13 cellular contexts compared by ENCODE assay signal in genomic region chr2:213220967-213221603, GRCh38.
A peak's percentile ranks its signal among the peaks of the same experiment; 100 is the strongest.
DNase-seq lines count a peak whose midpoint lies in the region; ATAC-seq and TF ChIP-seq lines count a peak whose summit lies in the region.
"Had no signal": no experiment of that assay in that cellular context is flagged by ENCODE, and none has a peak within 500 bp of the region (broad histone marks: within the 10 kb centered on the region; RNA-seq: fewer than 3 reads in every experiment).

No MANE protein-coding gene starts in this region.

- H3K9me3 ChIP-seq in Panc1 (ENCODE audit: control insufficient read depth, insufficient read depth, low read depth, low read length) = no peaks in the 10 kb centered on the region
- no peaks in the 10 kb centered on the region for H3K9me3 ChIP-seq in psoas muscle
- H3K9me3 ChIP-seq: esophagus squamous epithelium, SJSA1 had no signal

- H3K4me1 Mint-ChIP-seq in activated naive CD4-positive, alpha-beta T cell treated with anti-CD3 and anti-CD28 coated beads for 36 hours (ENCODE audit: low read depth) = no peaks in the 10 kb centered on the region

- H3K36me3 ChIP-seq in GM06990 (ENCODE audit: control insufficient read depth, insufficient read depth, low read length) (no peaks in the 10 kb centered on the region), Panc1 (ENCODE audit: control insufficient read depth, insufficient read depth, low read length) (no peaks in the 10 kb centered on the region), psoas muscle (ENCODE audit: insufficient read depth in 1 of 2, low read depth in 1 of 2) (no peaks in the 10 kb centered on the region)
- H3K36me3 ChIP-seq: esophagus squamous epithelium, SJSA1 had no signal

- peaks cover 11% of the 10 kb centered on the region for H3K27me3 Mint-ChIP-seq in activated naive CD4-positive, alpha-beta T cell treated with anti-CD3 and anti-CD28 coated beads for 36 hours (ENCODE audit: low read depth)

- no peak overlapping the region for H3K27ac ChIP-seq in Panc1 (ENCODE audit: low read length)
- H3K27ac ChIP-seq in psoas muscle = no peak overlapping the region
- H3K27ac ChIP-seq: esophagus squamous epithelium, SJSA1 had no signal

- H3K4me1 ChIP-seq in Panc1 (ENCODE audit: control insufficient read depth, insufficient read depth, low read length) (no peaks in the 10 kb centered on the region), psoas muscle (no peaks in the 10 kb centered on the region)

- H3K4me3 ChIP-seq in GM06990 (replicated peaks; ENCODE audit: low read depth, low read length) = no peak overlapping the region
- H3K4me3 ChIP-seq in Panc1 (ENCODE audit: low read depth in 2 of 2, low read length in 2 of 2) = no peak overlapping the region
- H3K4me3 ChIP-seq in psoas muscle = no peak overlapping the region
- H3K4me3 ChIP-seq: esophagus squamous epithelium, SJSA1, smooth muscle cell had no signal

- in situ Hi-C loops in Panc1 (cut with HindIII; ENCODE audit: low pct_unique_long_range_greater_than_20kb, low sequenced_read_pairs) = no loop called here

- POLR2A ChIA-PET in Panc1 (lab: Charles Lee) = no interaction called here

- DNase-seq in GM06990 (ENCODE audit: extremely low read depth, insufficient read length) (no peak), Panc1 (ENCODE audit: low read depth, low spot score) (no peak), NCI-H446 treated with DMSO at 0.1 percent for 48 hours (lab: John Stamatoyannopoulos, UW) (no peak), psoas muscle (no peak)
- DNase-seq in activated naive CD4-positive, alpha-beta T cell treated with anti-CD3 and anti-CD28 coated beads for 36 hours = no peak
- no peak for DNase-seq in activated CD4-positive, CD25-positive, alpha-beta regulatory T cell (lab: John Stamatoyannopoulos, UW)
- DNase-seq: activated naive CD4-positive, alpha-beta T cell treated with Interleukin-2 at 50 U/mL for 16 hours; esophagus squamous epithelium; NCI-H226 had no signal

- H3K27me3 ChIP-seq in GM06990 (replicated peaks; ENCODE audit: control insufficient read depth, insufficient read depth, low read length) (no peaks in the 10 kb centered on the region), Panc1 (ENCODE audit: control insufficient read depth, insufficient read depth, low read length) (no peaks in the 10 kb centered on the region), psoas muscle (ENCODE audit: insufficient read depth in 3 of 3, low read length in 2 of 3) (no peaks in the 10 kb centered on the region)
- H3K27me3 ChIP-seq: esophagus squamous epithelium, SJSA1 had no signal

- CTCF ChIA-PET in Panc1 (lab: Charles Lee) = no interaction called here
- CTCF ChIA-PET in activated naive CD4-positive, alpha-beta T cell treated with anti-CD3 and anti-CD28 coated beads for 36 hours (lab: Charles Lee) = no interaction called here

- ATAC-seq in GM19035 (IDR thresholded peaks at IDR 0.05; ENCODE audit: unreplicated experiment) = peak; percentile 79
- ATAC-seq in HG02885 (IDR thresholded peaks at IDR 0.05; ENCODE audit: poor library complexity, unreplicated experiment) = peak; percentile 49
- ATAC-seq in Panc1 = no peak
- ATAC-seq in psoas muscle = no peak

- no peaks in the 10 kb centered on the region for H3K36me3 Mint-ChIP-seq in activated naive CD4-positive, alpha-beta T cell treated with anti-CD3 and anti-CD28 coated beads for 36 hours (ENCODE audit: low read depth)

- no peak overlapping the region for H3K27ac Mint-ChIP-seq in activated naive CD4-positive, alpha-beta T cell treated with anti-CD3 and anti-CD28 coated beads for 36 hours

- H3K9me3 Mint-ChIP-seq in activated naive CD4-positive, alpha-beta T cell treated with anti-CD3 and anti-CD28 coated beads for 36 hours = no peaks in the 10 kb centered on the region

- no peak overlapping the region for H3K4me3 Mint-ChIP-seq in activated naive CD4-positive, alpha-beta T cell treated with anti-CD3 and anti-CD28 coated beads for 36 hours

- intact Hi-C loops in Panc1 (cut with micrococcal nuclease; ENCODE audit: unreplicated experiment) (no loop called here), psoas muscle (cut with DNase I) (no loop called here)
- intact Hi-C loops in activated naive CD4-positive, alpha-beta T cell treated with anti-CD3 and anti-CD28 coated beads for 36 hours (cut with micrococcal nuclease) = no loop called here

- TF ChIP-seq CTCF in GM06990 (IDR thresholded peaks at IDR 0.05; ENCODE audit: insufficient read depth, low read length, poor library complexity, severe bottlenecking) = peak; percentile 18
- peak; percentile 5; the same call in 1 of the 2 replicates for TF ChIP-seq CTCF in Panc1 (IDR thresholded peaks at IDR 0.05)
- no peak for TF ChIP-seq CTCF in psoas muscle (IDR thresholded peaks at IDR 0.05)

- 83 to 87% (median 84%) methylated on average over 3 of the region's 3 CpGs for WGBS in psoas muscle, 3 donors

- no TSS peak for BruUV-seq in Panc1 (replicated peaks; lab: Mats Ljungman, UMichigan)

Comparison
In these comparisons a context has a peak if more than half of its experiments do, and no peak if none do; other contexts are left out.
1. ATAC-seq: peak in GM19035 (single experiment) and HG02885 (single experiment); none in Panc1 (single experiment) and psoas muscle (0 of 4).